In the genomic region with DNA sequence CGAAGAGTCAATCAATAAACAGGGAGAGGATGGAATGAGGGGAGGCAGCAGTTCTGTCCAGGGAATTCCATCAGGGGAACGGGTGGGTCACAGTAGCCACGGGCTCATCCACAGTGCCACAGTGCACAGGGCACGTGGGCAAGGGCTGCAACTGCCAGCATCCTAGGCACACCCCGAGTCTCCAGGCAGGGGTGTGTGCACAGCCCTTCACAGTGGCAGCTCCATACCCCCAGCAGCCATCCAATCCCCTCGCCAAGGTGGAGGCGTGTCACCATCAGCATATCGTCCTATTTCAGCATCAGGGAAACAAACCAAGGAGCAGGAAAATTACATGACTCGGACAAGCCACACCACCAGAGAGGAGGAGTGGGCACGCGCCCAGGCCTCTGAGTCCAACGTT, we compare ENCODE assay signal across 18 cellular contexts.
"Had no signal": no experiment of that assay in that cellular context is flagged by ENCODE, and none has a peak within 500 bp of the region (broad histone marks: within the 10 kb centered on the region; RNA-seq: fewer than 3 reads in every experiment).

No MANE protein-coding gene starts in this region.

- DNase-seq: KBM-7, NCI-H1092 treated with DMSO at 0.1 percent for 48 hours, NCI-H1436, NCI-H187, NCI-H2029, NCI-H2081 treated with DMSO at 0.1 percent for 48 hours, NCI-H2171, NCI-H226, NCI-H446, NCI-H510A, NCI-H524 treated with DMSO at 0.1 percent for 48 hours, NCI-H69, NCI-H774, RPMI8226, SHP77 treated with DMSO at 0.1 percent for 48 hours, SJCRH30 had no signal

- H3K27ac ChIP-seq: HL-60, SJCRH30 had no signal

- H3K27me3 ChIP-seq: SJCRH30 had no signal

- H3K36me3 ChIP-seq: SJCRH30 had no signal

- H3K9me3 ChIP-seq: SJCRH30 had no signal

- H3K4me3 ChIP-seq: SJCRH30 had no signal

- H3K4me1 ChIP-seq: SJCRH30 had no signal

- ATAC-seq: SK-N-SH treated with all-trans-retinoic acid at 6 μM for 48 hours had no signal
